ENCODE assay signal across 7 cellular contexts in genomic region chr9:16154570-16155078, GRCh38.
DNase-seq lines count a peak whose midpoint lies in the region; ATAC-seq and TF ChIP-seq lines count a peak whose summit lies in the region.

No MANE protein-coding gene starts in this region.

- H3K4me3 ChIP-seq in WERI-Rb-1 (ENCODE audit: low read depth, low read length) = peak overlapping the region; percentile 48
- no peak overlapping the region for H3K4me3 ChIP-seq in cardiac muscle cell

- TF ChIP-seq CTCF in WERI-Rb-1 (IDR thresholded peaks at IDR 0.05; ENCODE audit: low read depth, low read length) (peak; percentile 74), cardiac muscle cell (IDR thresholded peaks at IDR 0.05; ENCODE audit: low read depth, low read length) (peak; percentile 50)

- H3K27ac ChIP-seq in WERI-Rb-1 = no peak overlapping the region
- no peak overlapping the region for H3K27ac ChIP-seq in cardiac muscle cell

- peak; percentile 91 for ATAC-seq in GM18519 (IDR thresholded peaks at IDR 0.05; ENCODE audit: low FRiP score, unreplicated experiment)
- ATAC-seq in HG03097 (IDR thresholded peaks at IDR 0.05; ENCODE audit: low FRiP score, unreplicated experiment) = peak; percentile 57
- ATAC-seq in GM21390 (IDR thresholded peaks at IDR 0.05; ENCODE audit: unreplicated experiment) = no peak

- peaks cover 40% of the 10 kb centered on the region for H3K4me1 ChIP-seq in cardiac muscle cell (ENCODE audit: low read depth)

- H3K36me3 ChIP-seq in WERI-Rb-1 (no peaks in the 10 kb centered on the region), cardiac muscle cell (no peaks in the 10 kb centered on the region)

- H3K27me3 ChIP-seq in WERI-Rb-1 (ENCODE audit: insufficient read depth, low read depth, severe bottlenecking) (no peaks in the 10 kb centered on the region), cardiac muscle cell (no peaks in the 10 kb centered on the region)

- DNase-seq in WERI-Rb-1 (peak; percentile 85), cardiac muscle cell (ENCODE audit: low read depth in 1 of 2, low spot score in 1 of 2) (peak; percentile 49 to 63), NCI-H128 (lab: John Stamatoyannopoulos, UW; ENCODE audit: unreplicated experiment) (no peak)
- peak in 2 of 3 donors; percentile 14 to 39 for DNase-seq in stimulated activated CD4-positive, alpha-beta T cell treated with anti-CD3 and anti-CD28 coated beads, Interleukin-12 subunit alpha, Interleukin-12 subunit beta, amount 100 ng/mL, for 48 hours (ENCODE audit: low read depth in 2 of 3, low spot score in 1 of 3)

- H3K9me3 ChIP-seq in WERI-Rb-1 (ENCODE audit: severe bottlenecking) (no peaks in the 10 kb centered on the region), cardiac muscle cell (ENCODE audit: low read depth) (no peaks in the 10 kb centered on the region)
